ENCODE assay signal across 16 cellular contexts in the genomic region with DNA sequence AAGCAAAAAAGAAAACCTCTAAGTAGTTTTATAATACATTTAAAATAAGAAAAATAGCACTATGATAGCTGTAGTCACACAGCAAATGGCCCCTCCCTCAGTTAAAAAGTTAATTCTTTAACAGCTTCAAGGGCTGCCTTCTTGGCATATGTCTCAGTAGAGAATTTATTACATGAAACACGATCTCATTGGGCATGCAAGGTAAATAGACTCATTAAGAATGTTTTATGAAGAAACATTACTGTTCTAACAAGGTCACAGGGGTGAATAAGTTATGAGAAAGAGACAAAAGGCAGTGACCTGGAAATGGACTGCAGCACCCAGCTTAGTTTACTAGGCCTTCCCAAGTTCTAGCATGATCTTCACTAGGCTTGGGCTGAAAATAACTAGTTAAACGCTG.
DNase-seq lines count a peak whose midpoint lies in the region; ATAC-seq and TF ChIP-seq lines count a peak whose summit lies in the region.
"Had no signal": no experiment of that assay in that cellular context is flagged by ENCODE, and none has a peak within 500 bp of the region (broad histone marks: within the 10 kb centered on the region; RNA-seq: fewer than 3 reads in every experiment).

No MANE protein-coding gene starts in this region.

- no peak overlapping the region for H3K4me3 ChIP-seq in RWPE2 (ENCODE audit: severe bottlenecking)
- H3K4me3 ChIP-seq in transverse colon: no peak overlapping the region
- H3K4me3 ChIP-seq: HAP-1 had no signal

- no peak for TF ChIP-seq POLR2A in transverse colon (IDR thresholded peaks at IDR 0.05)

- H3K27ac ChIP-seq in RWPE2 (ENCODE audit: poor library complexity, severe bottlenecking) (peak overlapping the region; percentile 70), transverse colon (peak overlapping the region in 3 of 4 donors; percentile 1 to 14 (median 6))
- H3K27ac ChIP-seq: HL-60 had no signal

- H3K4me1 ChIP-seq in RWPE2 (ENCODE audit: insufficient read depth, poor library complexity, severe bottlenecking) (peaks cover 27% of the 10 kb centered on the region), transverse colon (peaks cover 9 to 57% (median 21%) of the 10 kb centered on the region in 4 donors)

- TF ChIP-seq CTCF in RWPE2 (IDR thresholded peaks at IDR 0.05; ENCODE audit: poor library complexity, severe bottlenecking) (no peak), transverse colon (IDR thresholded peaks at IDR 0.05) (no peak)

- ATAC-seq in RWPE2 (ENCODE audit: low read depth): 0 out of 3 replicates have a peak, but pooled peaks have one; percentile 11

- H3K36me3 ChIP-seq in RWPE2 (ENCODE audit: low read depth) (no peaks in the 10 kb centered on the region), transverse colon (no peaks in the 10 kb centered on the region)
- H3K36me3 ChIP-seq: HAP-1 had no signal

- H3K27me3 ChIP-seq in RWPE2 (ENCODE audit: insufficient read depth, poor library complexity, severe bottlenecking): no peaks in the 10 kb centered on the region
- no peaks in the 10 kb centered on the region for H3K27me3 ChIP-seq in transverse colon

- DNase-seq in NCI-H82 (lab: John Stamatoyannopoulos, UW) (peak; percentile 4), NCI-H82 treated with DMSO at 0.1 percent for 48 hours (lab: John Stamatoyannopoulos, UW; ENCODE audit: unreplicated experiment) (no peak), RWPE2 (ENCODE audit: low spot score) (no peak), left kidney (ENCODE audit: low read depth, low spot score) (peak; percentile 87), transverse colon (no peak), NOMO-1 (lab: John Stamatoyannopoulos, UW; ENCODE audit: unreplicated experiment in 2 of 2) (no peak), NCI-H2029 (lab: John Stamatoyannopoulos, UW) (no peak)
- DNase-seq in NK-92 treated with Interleukin-12 subunit alpha and Interleukin-12 subunit beta, amount 100 ng/mL, for 24 hours (lab: John Stamatoyannopoulos, UW): no peak
- DNase-seq: C1 segment of cervical spinal cord, KBM-7, MM.1S, NCI-H1105, NCI-H187, NCI-H524 had no signal

- in situ Hi-C loops in transverse colon (cut with MboI; ENCODE audit: low pct_ligation_motif_present in 1 of 4, low pct_unique_long_range_greater_than_20kb in 1 of 4, low sequenced_read_pairs in 3 of 4): loop anchor here in 1 of 4 donors (25.0 kb wide), 1 partner anchor 523 kb away; no protein-coding TSS in a partner anchor

- intact Hi-C loops in transverse colon (cut with DNase I; ENCODE audit: low total_unique reads): no loop called here

- TF ChIP-seq EP300 in transverse colon (IDR thresholded peaks at IDR 0.05; ENCODE audit: low read depth): no peak

- H3K9me3 ChIP-seq in RWPE2 (ENCODE audit: severe bottlenecking) (no peaks in the 10 kb centered on the region), transverse colon (no peaks in the 10 kb centered on the region)
- H3K9me3 ChIP-seq: HAP-1 had no signal

- 43 to 49% methylated on average over 2 of the region's 2 CpGs for WGBS in transverse colon (ENCODE audit: low coverage in 1 of 2), 2 donors

Comparison
In these comparisons a context has a peak if more than half of its experiments do, and no peak if none do; other contexts are left out.
1. DNase-seq: peak in NCI-H82 (single experiment) and left kidney (single experiment); none in NCI-H82 treated with DMSO at 0.1 percent for 48 hours (single experiment), RWPE2 (single experiment), transverse colon (single experiment), NK-92 treated with Interleukin-12 subunit alpha and Interleukin-12 subunit beta, amount 100 ng/mL, for 24 hours (single experiment), NOMO-1 (0 of 2) and NCI-H2029 (single experiment).